32 cellular contexts compared by ENCODE assay signal in genomic region chr11:132908017-132908810, GRCh38.
"Had no signal": no experiment of that assay in that cellular context is flagged by ENCODE, and none has a peak within 500 bp of the region (broad histone marks: within the 10 kb centered on the region; RNA-seq: fewer than 3 reads in every experiment).

No MANE protein-coding gene starts in this region.

- H3K36me3 ChIP-seq: heart left ventricle, left lung, lower lobe of right lung, stomach, thyroid gland, transverse colon, upper lobe of right lung had no signal

- H3K4me1 Mint-ChIP-seq: immature natural killer cell; naive thymus-derived CD4-positive, alpha-beta T cell; stimulated activated naive B cell treated with anti-CD40 and anti-IgM and Interleukin-4, amounts not matched to agents 10 μg/mL and 1 μg/mL and 100 μg/mL, for 72 hours had no signal

- H3K27me3 ChIP-seq: heart left ventricle, left lung, testis, thyroid gland, transverse colon, upper lobe of right lung had no signal

- H2AFZ ChIP-seq: parathyroid adenoma had no signal

- H3K79me2 ChIP-seq: parathyroid adenoma had no signal

- H3K27me3 Mint-ChIP-seq: naive thymus-derived CD4-positive, alpha-beta T cell; natural killer cell treated with Interleukin-12 subunit alpha and Interleukin-12 subunit beta and Interleukin-15 and Interleukin-18, amount 100 ng/mL, for 72 hours; stimulated activated naive B cell treated with anti-CD40 and anti-IgM and Interleukin-4, amounts not matched to agents 10 μg/mL and 1 μg/mL and 100 μg/mL, for 72 hours had no signal

- H3K4me1 ChIP-seq: left lung, lower lobe of right lung, psoas muscle, stomach, testis, thyroid gland, transverse colon, upper lobe of right lung had no signal

- ATAC-seq: heart left ventricle; left colon; left lung; lower lobe of right lung; mucosa of descending colon; naive thymus-derived CD4-positive, alpha-beta T cell; natural killer cell treated with Interleukin-12 subunit alpha and Interleukin-12 subunit beta and Interleukin-15 and Interleukin-18, amount 100 ng/mL, for 72 hours; psoas muscle; sciatic nerve; stimulated activated naive B cell treated with anti-CD40 and anti-IgM and Interleukin-4, amounts not matched to agents 10 μg/mL and 1 μg/mL and 100 μg/mL, for 72 hours; stimulated activated naive CD8-positive, alpha-beta T cell treated with anti-CD3 and anti-CD28 coated beads, Interleukin-15, Interleukin-2, amounts not matched to agents 100 U/mL and 50 U/mL, for 24 hours; upper lobe of right lung had no signal

- H3K9me3 Mint-ChIP-seq: stimulated activated naive B cell treated with anti-CD40 and anti-IgM and Interleukin-4, amounts not matched to agents 10 μg/mL and 1 μg/mL and 100 μg/mL, for 72 hours had no signal

- H3K36me3 Mint-ChIP-seq: immature natural killer cell; naive thymus-derived CD4-positive, alpha-beta T cell; natural killer cell treated with Interleukin-12 subunit alpha and Interleukin-12 subunit beta and Interleukin-15 and Interleukin-18, amount 100 ng/mL, for 72 hours; stimulated activated naive B cell treated with anti-CD40 and anti-IgM and Interleukin-4, amounts not matched to agents 10 μg/mL and 1 μg/mL and 100 μg/mL, for 72 hours had no signal

- DNase-seq: heart left ventricle; hypothalamus; immature natural killer cell; kidney; left colon; left lung; lower lobe of right lung; mammary epithelial cell; mesendoderm; midbrain; mucosa of descending colon; naive thymus-derived CD4-positive, alpha-beta T cell; occipital lobe; psoas muscle; stimulated activated CD4-positive, alpha-beta T cell treated with anti-CD3 and anti-CD28 coated beads, Interleukin-12 subunit alpha, Interleukin-12 subunit beta, amount 100 ng/mL, for 4 hours; stimulated activated CD4-positive, alpha-beta T cell treated with anti-CD3 and anti-CD28 coated beads, Interleukin-15, amount 100 ng/mL, for 24 hours; stimulated activated CD4-positive, alpha-beta T cell treated with anti-CD3 and anti-CD28 coated beads, Interleukin-2, amount 100 ng/mL, for 24 hours; stimulated activated CD4-positive, alpha-beta T cell treated with anti-CD3 and anti-CD28 coated beads, Interleukin-4, amount 100 ng/mL, for 1 hour; stimulated activated naive B cell treated with anti-CD40 and anti-IgM and Interleukin-4, amounts not matched to agents 10 μg/mL and 1 μg/mL and 100 μg/mL, for 72 hours; stimulated activated naive CD8-positive, alpha-beta T cell treated with anti-CD3 and anti-CD28 coated beads, Interleukin-15, Interleukin-2, amounts not matched to agents 100 U/mL and 50 U/mL, for 24 hours; stomach; testis; thyroid gland; transverse colon; upper lobe of right lung had no signal

- H3K27ac Mint-ChIP-seq: immature natural killer cell; naive thymus-derived CD4-positive, alpha-beta T cell; natural killer cell treated with Interleukin-12 subunit alpha and Interleukin-12 subunit beta and Interleukin-15 and Interleukin-18, amount 100 ng/mL, for 72 hours; stimulated activated naive B cell treated with anti-CD40 and anti-IgM and Interleukin-4, amounts not matched to agents 10 μg/mL and 1 μg/mL and 100 μg/mL, for 72 hours had no signal

- H3K9me3 ChIP-seq: heart left ventricle, left lung, lower lobe of right lung, psoas muscle, stomach, testis, thyroid gland, transverse colon, upper lobe of right lung had no signal

- H3K9ac ChIP-seq: parathyroid adenoma had no signal

- FAIRE-seq: islet of Langerhans, kidney, urothelium cell line had no signal

- H3K4me3 ChIP-seq: heart left ventricle, left lung, lower lobe of right lung, mucosa of descending colon, psoas muscle, skin epidermis, stomach, testis, thyroid gland, transverse colon, upper lobe of right lung had no signal

- H3K4me3 Mint-ChIP-seq: immature natural killer cell; naive thymus-derived CD4-positive, alpha-beta T cell; natural killer cell treated with Interleukin-12 subunit alpha and Interleukin-12 subunit beta and Interleukin-15 and Interleukin-18, amount 100 ng/mL, for 72 hours; neural crest cell; stimulated activated naive B cell treated with anti-CD40 and anti-IgM and Interleukin-4, amounts not matched to agents 10 μg/mL and 1 μg/mL and 100 μg/mL, for 72 hours had no signal

- H3K27ac ChIP-seq: heart left ventricle, left lung, lower lobe of right lung, parathyroid adenoma, psoas muscle, skin epidermis, stomach, testis, thyroid gland, transverse colon, upper lobe of right lung had no signal
